ENCODE assay signal across 16 cellular contexts in the genomic region with DNA sequence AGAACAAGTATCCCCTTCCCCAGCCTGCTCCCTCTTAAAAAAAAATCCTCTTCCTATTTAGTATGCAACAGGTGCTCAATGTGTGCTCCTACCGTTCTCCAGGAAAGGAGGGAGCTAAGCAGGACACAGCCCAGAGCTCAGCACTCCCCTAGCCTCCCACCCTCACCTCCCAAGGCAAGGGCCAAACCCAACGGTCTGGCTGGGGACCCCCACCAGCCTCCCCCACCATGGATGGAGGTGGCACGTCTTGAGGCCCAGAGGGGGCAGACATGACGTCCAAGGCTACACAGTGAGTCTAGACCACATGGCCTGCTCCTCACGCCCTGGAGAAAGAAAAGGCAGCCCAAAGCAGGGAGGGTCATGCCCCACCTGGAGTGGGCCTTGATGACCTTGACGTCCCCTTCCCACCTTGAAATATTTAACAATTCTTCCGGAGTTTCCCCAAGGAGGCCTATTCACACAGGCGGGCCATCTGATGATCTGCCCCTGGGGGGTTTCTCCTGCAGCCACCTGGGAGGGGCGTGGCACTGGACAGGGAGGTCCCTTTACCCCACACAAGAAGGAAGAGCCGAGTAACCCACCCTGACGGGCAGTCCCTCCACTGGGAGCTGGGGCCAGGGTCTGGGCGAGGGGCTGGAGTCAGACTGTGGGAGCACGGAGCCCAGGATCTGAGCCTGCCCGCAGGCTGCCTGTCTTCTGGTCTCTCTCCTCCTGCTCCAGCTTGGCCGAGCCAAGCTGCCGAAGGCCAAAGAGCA.
DNase-seq lines count a peak whose midpoint lies in the region; ATAC-seq, FAIRE-seq and TF ChIP-seq lines count a peak whose summit lies in the region.
"Had no signal": no experiment of that assay in that cellular context is flagged by ENCODE, and none has a peak within 500 bp of the region (broad histone marks: within the 10 kb centered on the region; RNA-seq: fewer than 3 reads in every experiment).

No MANE protein-coding gene starts in this region.

- H2BK15ac ChIP-seq in IMR-90 (ENCODE audit: low read depth, low read length): no peak overlapping the region

- in situ Hi-C loops in IMR-90 (cut with MboI; ENCODE audit: low sequenced_read_pairs): no loop called here

- dilution Hi-C loops in IMR-90 (cut with HindIII; ENCODE audit: low sequenced_read_pairs, unreplicated experiment): no loop called here

- H3K4me3 Mint-ChIP-seq in Caco-2 (ENCODE audit: unreplicated experiment) (no peak overlapping the region), progenitor cell of endocrine pancreas (ENCODE audit: low read depth) (peak overlapping the region; percentile 4)

- H2AFZ ChIP-seq in IMR-90 (replicated peaks; ENCODE audit: low read length, poor library complexity): no peak overlapping the region

- peak overlapping the region; percentile 42 for H2AK9ac ChIP-seq in IMR-90 (replicated peaks; ENCODE audit: low read depth, low read length, poor library complexity)

- no peak overlapping the region for H3K23ac ChIP-seq in IMR-90 (ENCODE audit: low read depth, low read length)

- H3K4ac ChIP-seq in IMR-90 (ENCODE audit: low read depth, low read length): no peak overlapping the region

- H3K36me3 Mint-ChIP-seq in Caco-2 (ENCODE audit: insufficient read depth, unreplicated experiment) (peaks cover 19% of the 10 kb centered on the region), progenitor cell of endocrine pancreas (ENCODE audit: insufficient read depth) (no peaks in the 10 kb centered on the region)

- H3K4me3 ChIP-seq in Caco-2 (ENCODE audit: low read depth, low read length) (no peak overlapping the region), IMR-90 (ENCODE audit: insufficient read depth, low read depth, low read length) (no peak overlapping the region), kidney (ENCODE audit: low read length in 2 of 2) (no peak overlapping the region)
- H3K4me3 ChIP-seq: SJCRH30 had no signal

- DNase-seq in Caco-2 (no peak), IMR-90 (no peak), kidney (peak; percentile 71), progenitor cell of endocrine pancreas (ENCODE audit: low spot score, unreplicated experiment) (no peak), D721Med (ENCODE audit: insufficient read length, low spot score) (no peak)
- DNase-seq in activated CD4-positive, CD25-positive, alpha-beta regulatory T cell treated with anti-CD3 and anti-CD28 coated beads, Interleukin-2, amount 50 U/mL, for 72 hours: no peak
- DNase-seq: BE2C, EL, H7, NCI-H1436 treated with DMSO at 0.1 percent for 48 hours, NCI-H2081, NCI-H748 treated with DMSO at 0.1 percent for 48 hours, PC-3, SJCRH30 had no signal

- no peak for TF ChIP-seq RAD21 in IMR-90 (IDR thresholded peaks at IDR 0.05; ENCODE audit: low read length)

- H3K36me3 ChIP-seq in Caco-2 (ENCODE audit: control insufficient read depth, insufficient read depth, low read length) (no peaks in the 10 kb centered on the region), IMR-90 (ENCODE audit: control insufficient read depth, insufficient read depth, low read length) (no peaks in the 10 kb centered on the region), kidney (ENCODE audit: control insufficient read depth in 1 of 2, insufficient read depth in 2 of 2, low read length in 2 of 2) (no peaks in the 10 kb centered on the region)
- H3K36me3 ChIP-seq: BE2C, SJCRH30 had no signal

- H3K27ac ChIP-seq in IMR-90 (ENCODE audit: insufficient read depth, low read length) (no peak overlapping the region), kidney (ENCODE audit: low read depth in 2 of 2, low read length in 2 of 2) (no peak overlapping the region)
- H3K27ac ChIP-seq: RWPE1, SJCRH30 had no signal

- peaks cover 4% of the 10 kb centered on the region; the same call in 1 of the 2 replicates for H3K9me1 ChIP-seq in IMR-90 (ENCODE audit: insufficient read depth, low read length)

- H3K27ac Mint-ChIP-seq in Caco-2 (ENCODE audit: unreplicated experiment): peak overlapping the region; percentile 70
- H3K27ac Mint-ChIP-seq in progenitor cell of endocrine pancreas: peak overlapping the region; percentile 62

- no peaks in the 10 kb centered on the region for H3K9me3 ChIP-seq in Caco-2
- H3K9me3 ChIP-seq in IMR-90 (ENCODE audit: control insufficient read depth, insufficient read depth, low read length): no peaks in the 10 kb centered on the region
- no peaks in the 10 kb centered on the region for H3K9me3 ChIP-seq in kidney (ENCODE audit: control insufficient read depth in 1 of 2, low read length in 2 of 2)
- H3K9me3 ChIP-seq: BE2C, SJCRH30 had no signal

- H3K4me2 ChIP-seq in IMR-90 (ENCODE audit: low read depth, low read length): no peak overlapping the region

- no peak for TF ChIP-seq POLR2A in IMR-90 (IDR thresholded peaks at IDR 0.05; ENCODE audit: low read depth, low read length)

- no peak overlapping the region for H4K8ac ChIP-seq in IMR-90 (ENCODE audit: low read depth in 2 of 2, low read length in 2 of 2)

- H3K4me1 Mint-ChIP-seq in Caco-2 (ENCODE audit: low read depth, unreplicated experiment) (peaks cover 58% of the 10 kb centered on the region), progenitor cell of endocrine pancreas (ENCODE audit: low read depth) (peaks cover 43% of the 10 kb centered on the region)

- H3K4me1 ChIP-seq in Caco-2 (peaks cover 76% of the 10 kb centered on the region), IMR-90 (ENCODE audit: control insufficient read depth, insufficient read depth, low read length) (peaks cover 2% of the 10 kb centered on the region; the same call in 1 of the 2 replicates), kidney (ENCODE audit: control insufficient read depth in 1 of 2, insufficient read depth in 1 of 2, low read depth in 1 of 2, low read length in 2 of 2) (peaks cover 0 to 2% of the 10 kb centered on the region in 2 donors)
- H3K4me1 ChIP-seq: BE2C had no signal

- no peak overlapping the region for H2BK120ac ChIP-seq in IMR-90 (ENCODE audit: low read depth, low read length)

- H2BK20ac ChIP-seq in IMR-90 (ENCODE audit: low read depth, low read length): no peak overlapping the region

- H3K27me3 ChIP-seq in Caco-2 (replicated peaks; ENCODE audit: control insufficient read depth, insufficient read depth, low read length) (no peaks in the 10 kb centered on the region), IMR-90 (ENCODE audit: control insufficient read depth, insufficient read depth, low read length) (peaks cover 49% of the 10 kb centered on the region)

- H2AK5ac ChIP-seq in IMR-90 (ENCODE audit: low read depth, low read length): no peak overlapping the region

- H2BK5ac ChIP-seq in IMR-90 (ENCODE audit: low read depth, low read length, poor library complexity, severe bottlenecking): no peak overlapping the region

- FAIRE-seq in kidney (lab: Jason Lieb, UNC) (no peak), D721Med (lab: Jason Lieb, UNC) (no peak)

- POLR2A ChIA-PET in Caco-2 (lab: Charles Lee) (no interaction called here), IMR-90 (lab: Charles Lee; ENCODE audit: unreplicated experiment) (no interaction called here)

- intact Hi-C loops in Caco-2 (cut with micrococcal nuclease; ENCODE audit: unreplicated experiment): loop anchor here (10.0 kb wide), 1 partner anchor 176 kb away; the partner anchor contains the start of gene GAA
- intact Hi-C loops in IMR-90 (cut with micrococcal nuclease): no loop called here
- intact Hi-C loops in kidney (cut with DNase I): no loop called here

- no peak overlapping the region for H3K56ac ChIP-seq in IMR-90 (ENCODE audit: extremely low read depth, insufficient read depth, low read length)

- ATAC-seq in IMR-90 (ENCODE audit: low read depth): no peak
- ATAC-seq in HG03439 (IDR thresholded peaks at IDR 0.05; ENCODE audit: unreplicated experiment): no peak
- ATAC-seq: PC-3 had no signal

- H3K14ac ChIP-seq in IMR-90 (replicated peaks; ENCODE audit: low read depth, low read length): no peak overlapping the region

- BruUV-seq in Caco-2 (replicated peaks; lab: Mats Ljungman, UMichigan): no TSS peak
- BruUV-seq in IMR-90 (replicated peaks; lab: Mats Ljungman, UMichigan): no TSS peak

- no peak for TF ChIP-seq CTCF in Caco-2 (IDR thresholded peaks at IDR 0.05; ENCODE audit: insufficient read depth in 1 of 2, low read depth in 1 of 2, low read length in 1 of 2, severe bottlenecking in 1 of 2, unreplicated experiment in 1 of 2)
- no peak for TF ChIP-seq CTCF in IMR-90 (conservative IDR thresholded peaks at IDR 0.05; ENCODE audit: low read depth, low read length)
- TF ChIP-seq CTCF in kidney (IDR thresholded peaks at IDR 0.05; ENCODE audit: borderline replicate concordance, extremely low read depth, insufficient read depth): no peak
- no peak for TF ChIP-seq CTCF in progenitor cell of endocrine pancreas (IDR thresholded peaks at IDR 0.05; ENCODE audit: unreplicated experiment)
- no peak for TF ChIP-seq CTCF in D721Med (IDR thresholded peaks at IDR 0.05; ENCODE audit: insufficient read depth, missing control alignments)

- CTCF ChIA-PET in Caco-2 (lab: Charles Lee) (interaction anchor here (0.6 kb wide), 2 partner anchors 187 to 907 kb away, joined by 4 to 5 read pairs; no protein-coding TSS in a partner anchor), IMR-90 (lab: Yijun Ruan, JAX) (no interaction called here)

- H3K27me3 Mint-ChIP-seq in Caco-2 (ENCODE audit: insufficient read depth, unreplicated experiment) (no peaks in the 10 kb centered on the region), progenitor cell of endocrine pancreas (no peaks in the 10 kb centered on the region)

- 69% methylated on average over 7 of the region's 16 CpGs; no CpG with 5 or more reads in 1 of the 2 experiments for WGBS in IMR-90 (ENCODE audit: extremely low coverage in 2 of 2, insufficient read length in 1 of 2), 2 experiments

- no peak overlapping the region for H4K5ac ChIP-seq in IMR-90 (ENCODE audit: low read depth, low read length)

- no peaks in the 10 kb centered on the region for H3K9me3 Mint-ChIP-seq in Caco-2 (ENCODE audit: unreplicated experiment)
- no peaks in the 10 kb centered on the region for H3K9me3 Mint-ChIP-seq in progenitor cell of endocrine pancreas (ENCODE audit: low read depth)

- H3K9ac ChIP-seq in IMR-90 (ENCODE audit: low read depth, low read length) (no peak overlapping the region), kidney (ENCODE audit: low read length in 2 of 2) (no peak overlapping the region)

- H3K79me1 ChIP-seq in IMR-90 (ENCODE audit: low read depth in 1 of 2, low read length in 2 of 2): no peaks in the 10 kb centered on the region

- H4K20me1 ChIP-seq in IMR-90 (ENCODE audit: insufficient read depth, low read length): no peaks in the 10 kb centered on the region

- H3K18ac ChIP-seq in IMR-90 (ENCODE audit: low read depth, low read length): no peak overlapping the region

- no peak overlapping the region for H4K91ac ChIP-seq in IMR-90 (ENCODE audit: insufficient read depth, low read depth, low read length)

TF ChIP-seq in IMR-90, 13 proteins besides CTCF, POLR2A, EP300 and RAD21 (continues in another document):
- TF ChIP-seq MAFK (IDR thresholded peaks at IDR 0.05; ENCODE audit: low read depth, low read length) (no peak), CEBPB (IDR thresholded peaks at IDR 0.05; ENCODE audit: low read depth, low read length) (no peak), MXI1 (IDR thresholded peaks at IDR 0.05; ENCODE audit: borderline replicate concordance, low read depth, low read length) (no peak), RFX5 (IDR thresholded peaks at IDR 0.05; ENCODE audit: low read depth, low read length) (no peak), FOS (IDR thresholded peaks at IDR 0.05; ENCODE audit: low read depth, low read length) (no peak), CHD1 (IDR thresholded peaks at IDR 0.05; ENCODE audit: low read depth, low read length) (no peak), BHLHE40 (IDR thresholded peaks at IDR 0.05; ENCODE audit: low read depth, low read length) (no peak)
